18 cellular contexts compared by ENCODE assay signal in the genomic region with DNA sequence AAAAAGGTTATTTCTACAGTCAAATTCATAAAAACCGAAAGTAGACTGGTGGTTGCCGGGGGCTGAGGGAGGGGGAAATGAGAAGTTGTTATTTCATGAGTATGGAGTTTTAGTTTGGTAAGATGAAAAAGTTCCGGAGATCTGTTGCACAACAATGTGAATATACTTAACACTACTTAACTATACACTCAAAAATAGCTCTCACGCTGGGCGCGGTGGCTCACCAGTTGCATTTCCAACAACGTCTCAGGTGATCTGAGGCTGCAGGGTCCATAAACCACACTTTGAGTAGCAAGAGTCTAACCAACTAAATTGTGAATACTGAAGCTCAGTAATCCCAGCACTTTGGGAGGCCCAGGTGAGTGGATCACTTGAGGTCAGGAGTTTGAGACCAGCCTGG. TPM values are rescaled to one million over a fixed set of nuclear protein-coding genes. Genes with fewer than 3 reads are reported as not detected.
"Had no signal": no experiment of that assay in that cellular context is flagged by ENCODE, and none has a peak within 500 bp of the region (broad histone marks: within the 10 kb centered on the region; RNA-seq: fewer than 3 reads in every experiment).

No MANE protein-coding gene starts in this region.

- H3K4me3 ChIP-seq: ovary, psoas muscle, stomach, upper lobe of left lung had no signal

- H3K4me1 ChIP-seq: psoas muscle, stomach, upper lobe of left lung had no signal

- DNase-seq: activated CD4-positive, alpha-beta memory T cell treated with anti-CD3 and anti-CD28 coated beads, Interleukin-2, amount 10 ng/mL, durations not matched to agents 7 days and 5 days; activated CD4-positive, alpha-beta T cell treated with anti-CD3 and anti-CD28 coated beads for 4 hours; activated naive CD4-positive, alpha-beta T cell; activated naive CD8-positive, alpha-beta T cell treated with anti-CD3 and anti-CD28 coated beads for 36 hours; activated T-cell treated with anti-CD3 and anti-CD28 coated beads, Interleukin-2, amount 50 U/mL, for 1 hour; amygdala; caudate nucleus; effector memory CD8-positive, alpha-beta T cell; mesendoderm; naive thymus-derived CD4-positive, alpha-beta T cell; ovary; psoas muscle; right cardiac atrium; stimulated activated CD4-positive, alpha-beta T cell treated with anti-CD3 and anti-CD28 coated beads, Interleukin-2, amount 100 ng/mL, for 24 hours; stomach had no signal

- H3K27me3 ChIP-seq: ovary, stomach, upper lobe of left lung had no signal

- H3K27ac ChIP-seq: ovary, psoas muscle, stomach had no signal

- H3K36me3 ChIP-seq: ovary, stomach, upper lobe of left lung had no signal

- ATAC-seq: activated T-helper 17 cell treated with anti-CD3 and anti-CD28 coated beads, Interleukin-2, amount 50 U/mL, for 72 hours; effector memory CD8-positive, alpha-beta T cell; naive thymus-derived CD4-positive, alpha-beta T cell; right cardiac atrium; WTC11 had no signal

- H3K9me3 ChIP-seq: ovary, psoas muscle, stomach, upper lobe of left lung had no signal

RNA-seq across cellular contexts. Expression of gene ANOS1, which starts 52.4 kb away (rescaled TPM):
- total RNA-seq: activated CD4-positive, alpha-beta memory T cell treated with anti-CD3 and anti-CD28 coated beads, Interleukin-2, amount 10 ng/mL, durations not matched to agents 7 days and 5 days; activated naive CD8-positive, alpha-beta T cell treated with anti-CD3 and anti-CD28 coated beads for 36 hours; activated T-helper 17 cell treated with anti-CD3 and anti-CD28 coated beads, Interleukin-2, amount 50 U/mL, for 72 hours had no signal
- polyA plus RNA-seq: naive thymus-derived CD4-positive, alpha-beta T cell had no signal
